Comparison of ENCODE assay signal across 2 cellular contexts in genomic region chr10:48440771-48441170, GRCh38.
TF ChIP-seq lines count a peak whose summit lies in the region.

No MANE protein-coding gene starts in this region.

TF ChIP-seq in IMR-90, 13 proteins besides CTCF, POLR2A, EP300 and RAD21:
- no peak for TF ChIP-seq USF2 (IDR thresholded peaks at IDR 0.05; ENCODE audit: low read depth, low read length)
- no peak for TF ChIP-seq FOS (IDR thresholded peaks at IDR 0.05; ENCODE audit: low read depth, low read length)
- TF ChIP-seq MAFK (IDR thresholded peaks at IDR 0.05; ENCODE audit: low read depth, low read length), result no peak
- TF ChIP-seq MAZ (IDR thresholded peaks at IDR 0.05; ENCODE audit: borderline replicate concordance, low read depth, low read length), result no peak
- no peak for TF ChIP-seq BHLHE40 (IDR thresholded peaks at IDR 0.05; ENCODE audit: low read depth, low read length)
- no peak for TF ChIP-seq NFE2L2 (IDR thresholded peaks at IDR 0.05; ENCODE audit: low read depth, low read length)
- TF ChIP-seq RFX5 (IDR thresholded peaks at IDR 0.05; ENCODE audit: low read depth, low read length), result no peak
- TF ChIP-seq, protein P1, sequence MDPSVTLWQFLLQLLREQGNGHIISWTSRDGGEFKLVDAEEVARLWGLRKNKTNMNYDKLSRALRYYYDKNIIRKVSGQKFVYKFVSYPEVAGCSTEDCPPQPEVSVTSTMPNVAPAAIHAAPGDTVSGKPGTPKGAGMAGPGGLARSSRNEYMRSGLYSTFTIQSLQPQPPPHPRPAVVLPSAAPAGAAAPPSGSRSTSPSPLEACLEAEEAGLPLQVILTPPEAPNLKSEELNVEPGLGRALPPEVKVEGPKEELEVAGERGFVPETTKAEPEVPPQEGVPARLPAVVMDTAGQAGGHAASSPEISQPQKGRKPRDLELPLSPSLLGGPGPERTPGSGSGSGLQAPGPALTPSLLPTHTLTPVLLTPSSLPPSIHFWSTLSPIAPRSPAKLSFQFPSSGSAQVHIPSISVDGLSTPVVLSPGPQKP (IDR thresholded peaks at IDR 0.05; ENCODE audit: borderline replicate concordance, low read depth, low read length), result no peak
- TF ChIP-seq MXI1 (IDR thresholded peaks at IDR 0.05; ENCODE audit: borderline replicate concordance, low read depth, low read length), result no peak
- TF ChIP-seq CHD1 (IDR thresholded peaks at IDR 0.05; ENCODE audit: low read depth, low read length), result no peak
- TF ChIP-seq SMC3 (IDR thresholded peaks at IDR 0.05; ENCODE audit: low read depth, low read length), result no peak
- TF ChIP-seq RCOR1 (IDR thresholded peaks at IDR 0.05; ENCODE audit: insufficient replicate concordance, low read length), result no peak
- no peak for TF ChIP-seq CEBPB (IDR thresholded peaks at IDR 0.05; ENCODE audit: low read depth, low read length)

TF ChIP-seq in H1, 55 proteins besides CTCF, POLR2A, EP300 and RAD21:
- TF ChIP-seq BACH1 (IDR thresholded peaks at IDR 0.05; ENCODE audit: low read length) (no peak), CBX5 (IDR thresholded peaks at IDR 0.05; ENCODE audit: low read depth, low read length) (no peak), YY1 (IDR thresholded peaks at IDR 0.05; ENCODE audit: low read depth, low read length) (no peak), POLR2AphosphoS5 (IDR thresholded peaks at IDR 0.05; ENCODE audit: low read depth, low read length) (0 out of 2 replicates have a peak, but pooled peaks have one; percentile 20), CHD1 (IDR thresholded peaks at IDR 0.05; ENCODE audit: low read depth, low read length) (no peak)
